Comparison of ENCODE assay signal across 25 cellular contexts in the genomic region with DNA sequence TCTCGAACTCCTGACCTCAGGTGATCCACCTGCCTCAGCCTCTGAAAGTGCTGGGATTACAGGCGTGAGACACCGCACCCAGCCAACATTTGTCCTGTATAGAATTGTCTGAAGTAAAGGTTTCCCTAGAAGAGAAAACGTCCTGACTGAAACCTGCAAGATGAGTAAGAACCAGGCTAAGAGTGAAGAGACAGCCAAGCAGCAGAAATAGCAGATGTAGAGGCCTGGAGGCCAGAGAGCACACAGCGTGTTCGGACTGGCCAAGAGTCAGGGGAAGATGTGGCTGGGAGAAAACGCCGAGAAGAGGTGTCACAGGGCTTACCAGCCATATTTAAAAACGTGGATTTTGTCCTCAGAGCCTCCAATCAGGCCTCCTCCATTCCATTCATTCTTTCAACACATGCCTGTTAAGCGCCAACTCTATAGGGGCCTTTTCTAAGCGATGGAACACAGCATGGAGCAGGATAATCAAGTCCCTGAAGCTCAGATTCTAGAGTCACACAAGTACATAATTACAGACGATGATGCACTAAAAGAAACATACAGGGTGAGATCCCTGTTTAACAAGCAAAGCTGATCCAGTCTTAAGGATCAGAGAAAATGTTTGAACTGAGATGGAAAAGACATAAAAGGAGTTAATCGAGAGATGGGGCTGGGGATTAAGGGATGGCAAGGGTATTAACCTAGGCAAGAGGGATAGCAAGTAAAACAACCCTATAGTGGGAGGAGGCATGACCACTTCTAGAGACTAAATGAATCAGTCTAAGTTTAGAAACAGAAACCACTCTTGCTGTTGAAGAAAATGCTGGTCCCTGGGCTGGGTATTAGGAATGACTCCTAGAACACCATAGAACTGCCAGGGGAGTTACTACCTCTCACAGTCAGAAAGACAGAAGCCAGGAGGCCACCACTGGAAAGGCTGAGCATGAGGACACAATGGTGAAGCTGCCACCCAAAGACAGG. TPM values are rescaled to one million over a fixed set of nuclear protein-coding genes. Genes with fewer than 3 reads are reported as not detected.
DNase-seq lines count a peak whose midpoint lies in the region; ATAC-seq and TF ChIP-seq lines count a peak whose summit lies in the region.
"Had no signal": no experiment of that assay in that cellular context is flagged by ENCODE, and none has a peak within 500 bp of the region (broad histone marks: within the 10 kb centered on the region; RNA-seq: fewer than 3 reads in every experiment).

No MANE protein-coding gene starts in this region.

- H3K4ac ChIP-seq in mesendoderm (ENCODE audit: low read depth, low read length) = no peak overlapping the region

- H3K79me2 ChIP-seq in mesendoderm (ENCODE audit: control insufficient read depth, insufficient read depth, low read length) = peaks cover 18% of the 10 kb centered on the region

- H3K9ac ChIP-seq in mesendoderm (ENCODE audit: low read length) = no peak overlapping the region

- H3K23ac ChIP-seq in mesendoderm (ENCODE audit: low read length) = no peak overlapping the region

- peak overlapping the region; percentile 64 for H3K18ac ChIP-seq in mesendoderm (ENCODE audit: low read length)

- no peak overlapping the region for H4K8ac ChIP-seq in mesendoderm (ENCODE audit: low read depth, low read length)

- H3K27ac ChIP-seq in left ventricle myocardium inferior (replicated peaks) (peak overlapping the region; percentile 57), heart right ventricle (peak overlapping the region in 5 of 10 donors; percentile 39 to 99 (median 67)), mesendoderm (ENCODE audit: low read depth, low read length) (no peak overlapping the region)
- H3K27ac ChIP-seq: neutrophil had no signal

- H3K36me3 ChIP-seq in left ventricle myocardium inferior (peaks cover 4% of the 10 kb centered on the region), heart right ventricle (peaks cover 0 to 4% (median 0%) of the 10 kb centered on the region in 9 donors), mesendoderm (ENCODE audit: control insufficient read depth, insufficient read depth, low read length) (no peaks in the 10 kb centered on the region)

- peaks cover 38% of the 10 kb centered on the region for H3K4me1 Mint-ChIP-seq in activated T-helper 2 cell treated with anti-CD3 and anti-CD28 coated beads, Interferon-gamma antibody, Interleukin-2, Interleukin-4, amounts not matched to agents 10 μg/mL and 5 μg/mL and 100 μg/mL, durations not matched to agents 14 hours and 24 hours and 36 hours (ENCODE audit: low read depth)

- no peak overlapping the region for H2BK5ac ChIP-seq in mesendoderm (ENCODE audit: low read length)

- H3K4me3 ChIP-seq in left ventricle myocardium inferior = no peak overlapping the region
- H3K4me3 ChIP-seq in heart right ventricle = no peak overlapping the region
- no peak overlapping the region for H3K4me3 ChIP-seq in mesendoderm (ENCODE audit: low read length)
- H3K4me3 ChIP-seq: MG63 had no signal

- H3K79me1 ChIP-seq in mesendoderm (ENCODE audit: low read length) = peaks cover 7% of the 10 kb centered on the region

- H3K9me3 ChIP-seq in left ventricle myocardium inferior (replicated peaks) (no peaks in the 10 kb centered on the region), heart right ventricle (no peaks in the 10 kb centered on the region)
- H3K9me3 ChIP-seq: MG63, neutrophil had no signal

- H3K4me3 Mint-ChIP-seq in activated T-helper 2 cell treated with anti-CD3 and anti-CD28 coated beads, Interferon-gamma antibody, Interleukin-2, Interleukin-4, amounts not matched to agents 10 μg/mL and 5 μg/mL and 100 μg/mL, durations not matched to agents 14 hours and 24 hours and 36 hours (ENCODE audit: low read depth) = peak overlapping the region; percentile 43
- H3K4me3 Mint-ChIP-seq: activated CD4-positive, alpha-beta memory T cell treated with anti-CD3 and anti-CD28 coated beads for 36 hours; memory B cell; T-helper 1 cell treated with Interleukin-12 subunit alpha and Interleukin-12 subunit beta and Interleukin-4 antibody, amounts not matched to agents 30 μg/mL and 1 μg/mL, for 36 hours had no signal

- peak overlapping the region; percentile 63 for H3K27ac Mint-ChIP-seq in activated T-helper 2 cell treated with anti-CD3 and anti-CD28 coated beads, Interferon-gamma antibody, Interleukin-2, Interleukin-4, amounts not matched to agents 10 μg/mL and 5 μg/mL and 100 μg/mL, durations not matched to agents 14 hours and 24 hours and 36 hours
- H3K27ac Mint-ChIP-seq: activated CD4-positive, alpha-beta memory T cell treated with anti-CD3 and anti-CD28 coated beads for 36 hours; memory B cell; T-helper 1 cell treated with Interleukin-12 subunit alpha and Interleukin-12 subunit beta and Interleukin-4 antibody, amounts not matched to agents 30 μg/mL and 1 μg/mL, for 36 hours had no signal

- peaks cover 42% of the 10 kb centered on the region for H3K36me3 Mint-ChIP-seq in activated T-helper 2 cell treated with anti-CD3 and anti-CD28 coated beads, Interferon-gamma antibody, Interleukin-2, Interleukin-4, amounts not matched to agents 10 μg/mL and 5 μg/mL and 100 μg/mL, durations not matched to agents 14 hours and 24 hours and 36 hours (ENCODE audit: low read depth)

- H3K27me3 Mint-ChIP-seq in activated T-helper 2 cell treated with anti-CD3 and anti-CD28 coated beads, Interferon-gamma antibody, Interleukin-2, Interleukin-4, amounts not matched to agents 10 μg/mL and 5 μg/mL and 100 μg/mL, durations not matched to agents 14 hours and 24 hours and 36 hours (ENCODE audit: low read depth) = no peaks in the 10 kb centered on the region
- H3K27me3 Mint-ChIP-seq: activated CD4-positive, alpha-beta memory T cell treated with anti-CD3 and anti-CD28 coated beads for 36 hours; memory B cell had no signal

- H2BK15ac ChIP-seq in mesendoderm (replicated peaks; ENCODE audit: low read depth) = peak overlapping the region; percentile 28

- intact Hi-C loops in left ventricle myocardium inferior (cut with micrococcal nuclease) = no loop called here
- intact Hi-C loops in heart right ventricle (cut with DNase I) = no loop called here
- intact Hi-C loops in activated T-helper 2 cell treated with anti-CD3 and anti-CD28 coated beads, Interferon-gamma antibody, Interleukin-2, Interleukin-4, amounts not matched to agents 10 μg/mL and 5 μg/mL and 100 μg/mL, durations not matched to agents 14 hours and 24 hours and 36 hours (cut with micrococcal nuclease) = no loop called here

- peak overlapping the region; percentile 32 for H2BK120ac ChIP-seq in mesendoderm (ENCODE audit: low read depth, low read length)

- no peak overlapping the region for H2AK5ac ChIP-seq in mesendoderm (ENCODE audit: low read length)

- no peak for TF ChIP-seq CTCF in left ventricle myocardium inferior (IDR thresholded peaks at IDR 0.05; ENCODE audit: borderline replicate concordance)
- TF ChIP-seq CTCF in heart right ventricle (IDR thresholded peaks at IDR 0.05) = no peak

- H3K56ac ChIP-seq in mesendoderm (ENCODE audit: low read length) = no peak overlapping the region

- no peak overlapping the region for H4K5ac ChIP-seq in mesendoderm (ENCODE audit: low read length)

- H3K27me3 ChIP-seq in left ventricle myocardium inferior (ENCODE audit: low read depth) (no peaks in the 10 kb centered on the region), heart right ventricle (no peaks in the 10 kb centered on the region), mesendoderm (ENCODE audit: insufficient read depth, low read length, poor library complexity) (no peaks in the 10 kb centered on the region)
- H3K27me3 ChIP-seq: MG63, neutrophil had no signal

- peaks cover 57% of the 10 kb centered on the region for H3K4me1 ChIP-seq in left ventricle myocardium inferior
- peaks cover 4 to 50% (median 41%) of the 10 kb centered on the region in 9 donors for H3K4me1 ChIP-seq in heart right ventricle
- peaks cover 24% of the 10 kb centered on the region for H3K4me1 ChIP-seq in mesendoderm (ENCODE audit: control insufficient read depth, low read depth, low read length)

- no peak for DNase-seq in left ventricle myocardium inferior
- no peak for DNase-seq in heart right ventricle
- no peak for DNase-seq in activated T-helper 2 cell treated with anti-CD3 and anti-CD28 coated beads, Interferon-gamma antibody, Interleukin-2, Interleukin-4, amounts not matched to agents 10 μg/mL and 5 μg/mL and 100 μg/mL, durations not matched to agents 14 hours and 24 hours and 36 hours (ENCODE audit: low spot score)
- DNase-seq in mesendoderm = peak; percentile 77
- DNase-seq in LoVo (ENCODE audit: low spot score) = no peak
- no peak for DNase-seq in midbrain (lab: John Stamatoyannopoulos, UW)
- DNase-seq in superior temporal gyrus (ENCODE audit: extremely low spot score) = no peak
- DNase-seq: activated CD4-positive, alpha-beta memory T cell treated with anti-CD3 and anti-CD28 coated beads for 36 hours; activated gamma-delta T cell; AML-193; Calu3; cortex of kidney; MG63; NCI-H187; NCI-H510A treated with DMSO at 0.1 percent for 48 hours; SIG-M5 had no signal

- no peaks in the 10 kb centered on the region for H3K9me3 Mint-ChIP-seq in activated T-helper 2 cell treated with anti-CD3 and anti-CD28 coated beads, Interferon-gamma antibody, Interleukin-2, Interleukin-4, amounts not matched to agents 10 μg/mL and 5 μg/mL and 100 μg/mL, durations not matched to agents 14 hours and 24 hours and 36 hours
- H3K9me3 Mint-ChIP-seq: activated CD4-positive, alpha-beta memory T cell treated with anti-CD3 and anti-CD28 coated beads for 36 hours; T-helper 1 cell treated with Interleukin-12 subunit alpha and Interleukin-12 subunit beta and Interleukin-4 antibody, amounts not matched to agents 30 μg/mL and 1 μg/mL, for 36 hours had no signal

- WGBS in heart right ventricle, 2 donors = 66 to 71% methylated on average over 13 of the region's 13 CpGs
- WGBS in mesendoderm (ENCODE audit: extremely low coverage, insufficient coverage, low lambda C conversion rate) = no CpG with 5 or more reads among the region's 13 CpGs

- no peak overlapping the region for H3K4me2 ChIP-seq in mesendoderm (ENCODE audit: low read length)

- ATAC-seq in heart right ventricle (no peak), HG03025 (IDR thresholded peaks at IDR 0.05; ENCODE audit: low FRiP score, unreplicated experiment) (no peak)

RNA-seq across cellular contexts. Expression of a gene that starts 4.8 kb away (rescaled TPM):
- 11.8 TPM for total RNA-seq in left ventricle myocardium inferior
- 10 to 100 TPM in 7 of 10 donors, 1 to 10 TPM in 3; 8.2 to 12.8 (median 10.7) TPM for total RNA-seq in heart right ventricle
- 10 to 100 TPM in 1 of 2 donors, 1 to 10 TPM in 1; 7.7 to 10.8 TPM for polyA plus RNA-seq in heart right ventricle
- 26.9 and 27.6 TPM in 2 replicates for total RNA-seq in activated T-helper 2 cell treated with anti-CD3 and anti-CD28 coated beads, Interferon-gamma antibody, Interleukin-2, Interleukin-4, amounts not matched to agents 10 μg/mL and 5 μg/mL and 100 μg/mL, durations not matched to agents 14 hours and 24 hours and 36 hours
- 26.5 TPM for polyA plus RNA-seq in mesendoderm (2013, experiment 1 of 2)
- 26.9 TPM for polyA plus RNA-seq in mesendoderm (2013, experiment 2 of 2)

RNA-seq across cellular contexts. Expression of a gene that starts 11.6 kb away (rescaled TPM):
- 6.6 TPM for total RNA-seq in left ventricle myocardium inferior
- 1 to 10 TPM; 3.1 to 5.5 (median 4.5) TPM for total RNA-seq in heart right ventricle
- 1 to 10 TPM; 3.5 to 4.1 TPM for polyA plus RNA-seq in heart right ventricle
- 7.6 and 9.5 TPM in 2 replicates for total RNA-seq in activated T-helper 2 cell treated with anti-CD3 and anti-CD28 coated beads, Interferon-gamma antibody, Interleukin-2, Interleukin-4, amounts not matched to agents 10 μg/mL and 5 μg/mL and 100 μg/mL, durations not matched to agents 14 hours and 24 hours and 36 hours
- 8.2 TPM for polyA plus RNA-seq in mesendoderm (2013, experiment 1 of 2)
- polyA plus RNA-seq in mesendoderm (2013, experiment 2 of 2) = 8.2 TPM

RNA-seq across cellular contexts. Expression of a gene that starts 23.2 kb away (rescaled TPM):
- total RNA-seq in left ventricle myocardium inferior (12.3 TPM), heart right ventricle (10 to 100 TPM in 6 of 10 donors, 1 to 10 TPM in 4; 7.2 to 16.5 (median 10.9) TPM)
- polyA plus RNA-seq in heart right ventricle = 1 to 10 TPM; 4.5 to 5.2 TPM
- 14.4 and 15.0 TPM in 2 replicates for total RNA-seq in activated T-helper 2 cell treated with anti-CD3 and anti-CD28 coated beads, Interferon-gamma antibody, Interleukin-2, Interleukin-4, amounts not matched to agents 10 μg/mL and 5 μg/mL and 100 μg/mL, durations not matched to agents 14 hours and 24 hours and 36 hours
- polyA plus RNA-seq in mesendoderm (2013, experiment 1 of 2) = 15.5 TPM
- polyA plus RNA-seq in mesendoderm (2013, experiment 2 of 2) = 15.5 TPM

RNA-seq across cellular contexts. Expression of a gene that starts 44.6 kb away (rescaled TPM):
- not detected for total RNA-seq in left ventricle myocardium inferior
- under 1 TPM in 2 of 10 donors, not detected in 8; 0.12 to 0.30 TPM for total RNA-seq in heart right ventricle
- polyA plus RNA-seq in heart right ventricle = not detected
- total RNA-seq in activated T-helper 2 cell treated with anti-CD3 and anti-CD28 coated beads, Interferon-gamma antibody, Interleukin-2, Interleukin-4, amounts not matched to agents 10 μg/mL and 5 μg/mL and 100 μg/mL, durations not matched to agents 14 hours and 24 hours and 36 hours = not detected in 2 replicates
- not detected for polyA plus RNA-seq in mesendoderm (2013, experiment 1 of 2)
- polyA plus RNA-seq in mesendoderm (2013, experiment 2 of 2) = not detected
- total RNA-seq: activated CD4-positive, alpha-beta memory T cell treated with anti-CD3 and anti-CD28 coated beads for 36 hours; Calu3; G401; glomerular endothelial cell; H7; HT1080 had no signal
- polyA plus RNA-seq: esophagus had no signal

RNA-seq across cellular contexts. Expression of a gene that starts 44.7 kb away (rescaled TPM):
- 17.5 TPM for total RNA-seq in left ventricle myocardium inferior
- total RNA-seq in heart right ventricle = 10 to 100 TPM; 12.1 to 32.3 (median 19.1) TPM
- polyA plus RNA-seq in heart right ventricle = 10 to 100 TPM; 31.1 to 53.9 TPM
- 5.9 and 7.1 TPM in 2 replicates for total RNA-seq in activated T-helper 2 cell treated with anti-CD3 and anti-CD28 coated beads, Interferon-gamma antibody, Interleukin-2, Interleukin-4, amounts not matched to agents 10 μg/mL and 5 μg/mL and 100 μg/mL, durations not matched to agents 14 hours and 24 hours and 36 hours
- polyA plus RNA-seq in mesendoderm (2013, experiment 1 of 2) = 10.5 TPM
- 10.6 TPM for polyA plus RNA-seq in mesendoderm (2013, experiment 2 of 2)
